ENCODE assay signal across 20 cellular contexts in the genomic region with DNA sequence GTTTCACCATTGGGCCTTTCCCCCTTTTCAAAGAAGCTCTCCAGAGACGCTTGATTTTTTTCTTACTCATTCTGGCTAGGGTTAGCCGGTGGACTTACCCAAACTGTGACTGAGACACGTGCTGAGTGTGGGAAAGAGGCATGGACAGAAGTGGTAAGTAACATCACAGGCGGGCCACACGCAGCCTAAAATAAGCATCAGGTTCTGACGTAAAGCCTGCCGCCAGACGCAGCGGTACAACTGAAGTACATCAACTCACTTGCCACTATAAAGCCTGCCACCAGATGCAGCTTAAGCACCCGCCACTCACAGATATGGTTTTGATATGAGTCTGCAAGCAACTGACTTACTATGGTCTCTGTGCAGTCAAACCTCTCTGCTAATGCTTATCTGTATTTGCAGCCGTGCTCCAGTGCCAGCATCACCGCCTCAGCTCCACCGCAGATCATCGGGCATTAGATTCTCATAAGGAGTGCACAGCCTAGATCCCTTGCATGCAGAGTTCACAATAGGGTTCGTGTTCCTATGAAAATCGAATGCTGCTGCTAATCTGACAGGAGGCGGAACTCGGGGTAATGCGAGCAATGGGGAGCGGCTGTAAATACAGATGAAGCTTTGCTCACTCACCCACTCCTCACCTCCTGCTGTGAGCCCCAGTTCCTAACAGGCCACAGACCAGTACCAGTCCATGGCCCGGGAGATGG. TPM values are rescaled to one million over a fixed set of nuclear protein-coding genes. Genes with fewer than 3 reads are reported as not detected.
DNase-seq lines count a peak whose midpoint lies in the region; ATAC-seq, FAIRE-seq and TF ChIP-seq lines count a peak whose summit lies in the region.
"Had no signal": no experiment of that assay in that cellular context is flagged by ENCODE, and none has a peak within 500 bp of the region (broad histone marks: within the 10 kb centered on the region; RNA-seq: fewer than 3 reads in every experiment).

No MANE protein-coding gene starts in this region.

- no peaks in the 10 kb centered on the region for H3K9me3 ChIP-seq in HEK293 (ENCODE audit: control insufficient read depth, insufficient read depth, low read depth, low read length)
- no peaks in the 10 kb centered on the region; the same call in 2 of the 3 replicates for H3K9me3 ChIP-seq in GM12878 (replicated peaks; ENCODE audit: control insufficient read depth, insufficient read depth, low read length)
- peaks cover 6 to 14% of the 10 kb centered on the region in 2 donors for H3K9me3 ChIP-seq in neuronal stem cell (replicated peaks in 1 of 2; ENCODE audit: control insufficient read depth in 2 of 2, insufficient read depth in 1 of 2, low read depth in 1 of 2, low read length in 2 of 2)

- H3K27ac ChIP-seq in HEK293 (ENCODE audit: extremely low read depth, low read depth, low read length) (no peak overlapping the region), GM12878 (ENCODE audit: control insufficient read depth, insufficient read depth) (no peak overlapping the region), neuronal stem cell (replicated peaks; ENCODE audit: low read length) (no peak overlapping the region)

- no peak overlapping the region for H3K18ac ChIP-seq in neuronal stem cell (ENCODE audit: low read length)

- H2BK12ac ChIP-seq in neuronal stem cell (ENCODE audit: low read length), result no peak overlapping the region

- ATAC-seq in GM12878, result peak; percentile 58
- ATAC-seq in HG03442 (IDR thresholded peaks at IDR 0.05; ENCODE audit: unreplicated experiment), result no peak
- no peak for ATAC-seq in stimulated activated effector memory CD8-positive, alpha-beta T cell treated with anti-CD3 and anti-CD28 coated beads, Interleukin-12 subunit alpha, Interleukin-12 subunit beta, amount 100 ng/mL, for 72 hours
- ATAC-seq in HG02938 (IDR thresholded peaks at IDR 0.05; ENCODE audit: unreplicated experiment), result no peak

- no peaks in the 10 kb centered on the region for H3K36me3 Mint-ChIP-seq in stimulated activated effector memory CD8-positive, alpha-beta T cell treated with anti-CD3 and anti-CD28 coated beads, Interleukin-12 subunit alpha, Interleukin-12 subunit beta, amount 100 ng/mL, for 72 hours
- H3K36me3 Mint-ChIP-seq: CD4-positive, alpha-beta memory T cell had no signal

- no peak overlapping the region for H3K4me3 Mint-ChIP-seq in stimulated activated effector memory CD8-positive, alpha-beta T cell treated with anti-CD3 and anti-CD28 coated beads, Interleukin-12 subunit alpha, Interleukin-12 subunit beta, amount 100 ng/mL, for 72 hours
- H3K4me3 Mint-ChIP-seq: CD4-positive, alpha-beta memory T cell had no signal

- intact Hi-C loops in GM12878 (cut with micrococcal nuclease; ENCODE audit: unreplicated experiment), result loop anchor here (10.0 kb wide), 1 partner anchor 126 kb away; no protein-coding TSS in a partner anchor

- WGBS in GM12878 (ENCODE audit: insufficient coverage, insufficient replicate concordance, low lambda C conversion rate, missing lambda C conversion rate), result 23% methylated on average over 21 of the region's 21 CpGs
- no CpG with 5 or more reads among the region's 21 CpGs for whole genome bisulfite sequencing in neuronal stem cell (ENCODE audit: extremely low coverage in 2 of 2, insufficient read length in 2 of 2, insufficient replicate concordance in 1 of 2), 2 donors

- no peaks in the 10 kb centered on the region for H3K79me2 ChIP-seq in GM12878 (ENCODE audit: control insufficient read depth, insufficient read depth, low read length)

- in situ Hi-C loops in GM12878 (cut with MboI), result no loop called here

- no peak overlapping the region for H4K8ac ChIP-seq in neuronal stem cell (ENCODE audit: low read depth, low read length)

- TF ChIP-seq CTCF in HEK293 (tag by site-specific recombination; IDR thresholded peaks at IDR 0.05) (no peak), GM12878 (IDR thresholded peaks at IDR 0.05 in 2 of 3, conservative IDR thresholded peaks at IDR 0.05 in 1 of 3; ENCODE audit: control insufficient read depth in 2 of 3, extremely low read depth in 1 of 3, insufficient read depth in 1 of 3, low read depth in 3 of 3, low read length in 3 of 3) (no peak)

- H3K23ac ChIP-seq in neuronal stem cell (ENCODE audit: low read depth, low read length, poor library complexity), result peak overlapping the region; percentile 70

- POLR2A ChIA-PET in HEK293 (lab: Yijun Ruan, JAX) (no interaction called here), GM12878 (lab: Charles Lee) (interaction anchor here (0.6 kb wide), 1 partner anchor 242 kb away, joined by 5 read pairs; no protein-coding TSS in a partner anchor)

- no peak overlapping the region for H2AFZ ChIP-seq in GM12878 (ENCODE audit: control insufficient read depth, low read depth, low read length)
- no peak overlapping the region for H2AFZ ChIP-seq in neuronal stem cell (ENCODE audit: low read length)

- CTCF ChIA-PET in HEK293 (lab: Yijun Ruan, JAX) (no interaction called here), GM12878 (lab: Yijun Ruan, JAX) (no interaction called here)

- TSS peak; percentile 67 for BruUV-seq in GM12878 (replicated peaks; lab: Mats Ljungman, UMichigan)

- no peaks in the 10 kb centered on the region for H4K20me1 ChIP-seq in GM12878 (ENCODE audit: control insufficient read depth, insufficient read depth)

- no peak overlapping the region for H3K14ac ChIP-seq in neuronal stem cell (ENCODE audit: low read length)

- H3K4me1 ChIP-seq in HEK293 (ENCODE audit: control insufficient read depth, insufficient read depth, low read length) (no peaks in the 10 kb centered on the region), GM12878 (ENCODE audit: control insufficient read depth, insufficient read depth, low read length) (peaks cover 31% of the 10 kb centered on the region), neuronal stem cell (ENCODE audit: control insufficient read depth in 2 of 2, insufficient read depth in 1 of 2, low read depth in 1 of 2, low read length in 2 of 2) (peaks cover 0 to 17% of the 10 kb centered on the region in 2 donors)

- H3K27ac Mint-ChIP-seq in stimulated activated effector memory CD8-positive, alpha-beta T cell treated with anti-CD3 and anti-CD28 coated beads, Interleukin-12 subunit alpha, Interleukin-12 subunit beta, amount 100 ng/mL, for 72 hours, result no peak overlapping the region

- DNase-seq in GM12892 (ENCODE audit: insufficient read length), result no peak
- DNase-seq in GM12878 (ENCODE audit: low read depth, low spot score), result peak; percentile 51
- no peak for DNase-seq in neuronal stem cell (ENCODE audit: low spot score)
- no peak for DNase-seq in stimulated activated CD4-positive, alpha-beta T cell treated with anti-CD3 and anti-CD28 coated beads, Interleukin-2, amount 100 ng/mL, for 48 hours
- no peak for DNase-seq in stimulated activated effector memory CD8-positive, alpha-beta T cell treated with anti-CD3 and anti-CD28 coated beads, Interleukin-12 subunit alpha, Interleukin-12 subunit beta, amount 100 ng/mL, for 72 hours (ENCODE audit: low spot score in 2 of 2)
- DNase-seq: C1 segment of cervical spinal cord; Calu3; CD4-positive, alpha-beta memory T cell; COR-L47; DMS153; DND-41; GOT3; HCEC 1CT had no signal

- H3K36me3 ChIP-seq in HEK293 (ENCODE audit: control insufficient read depth in 2 of 2, insufficient read depth in 1 of 2, low read length in 2 of 2) (no peaks in the 10 kb centered on the region), GM12878 (ENCODE audit: control insufficient read depth in 2 of 2, insufficient read depth in 2 of 2, low read length in 1 of 2) (no peaks in the 10 kb centered on the region), neuronal stem cell (replicated peaks in 1 of 2; ENCODE audit: control insufficient read depth in 2 of 2, insufficient read depth in 2 of 2, low read length in 2 of 2) (peaks cover 21 to 69% of the 10 kb centered on the region in 2 donors)

- SMC1A ChIA-PET in GM12878 (lab: Charles Lee; ENCODE audit: uncharacterized antibody, unreplicated experiment), result interaction anchor here (1.0 to 2.2 kb wide), 2 partner anchors 19 to 22 kb away, joined by 3 to 6 read pairs; no protein-coding TSS in a partner anchor

- no peak overlapping the region for H3K9ac ChIP-seq in GM12878 (ENCODE audit: control insufficient read depth, insufficient read depth, low read length)
- no peak overlapping the region for H3K9ac ChIP-seq in neuronal stem cell (ENCODE audit: low read depth, low read length, poor library complexity)

- peak; percentile 50 to 85; a peak in 3 of 4 replicates for TF ChIP-seq EP300 in GM12878 (IDR thresholded peaks at IDR 0.05; ENCODE audit: borderline replicate concordance in 1 of 2, control insufficient read depth in 1 of 2, low read depth in 2 of 2, low read length in 2 of 2)

- RAD21 ChIA-PET in GM12878 (lab: Charles Lee; ENCODE audit: unreplicated experiment), result no interaction called here

- no peak overlapping the region for H3K4me2 ChIP-seq in GM12878 (ENCODE audit: control insufficient read depth, insufficient read depth)
- H3K4me2 ChIP-seq in neuronal stem cell (ENCODE audit: insufficient read depth, low read length, poor library complexity, severe bottlenecking), result no peak overlapping the region

- H2BK5ac ChIP-seq in neuronal stem cell (ENCODE audit: low read length), result no peak overlapping the region

- TF ChIP-seq POLR2A in GM12892 (IDR thresholded peaks at IDR 0.05; ENCODE audit: low read depth, low read length) (no peak), GM12878 (IDR thresholded peaks at IDR 0.05; ENCODE audit: low read depth, low read length) (no peak)

- no peak overlapping the region for H2AK5ac ChIP-seq in neuronal stem cell (ENCODE audit: low read depth, low read length)

- H3K79me1 ChIP-seq in neuronal stem cell (ENCODE audit: low read depth, low read length), result peaks cover 24% of the 10 kb centered on the region

- no peak overlapping the region for H3K4ac ChIP-seq in neuronal stem cell (ENCODE audit: low read length)

- no peak overlapping the region for H4K91ac ChIP-seq in neuronal stem cell (ENCODE audit: low read depth, low read length, poor library complexity)

- FAIRE-seq in GM12892 (lab: Jason Lieb, UNC) (peak; percentile 60), GM12878 (lab: Jason Lieb, UNC) (no peak)
- FAIRE-seq: G401.6, GM19239, H54 had no signal

- no peaks in the 10 kb centered on the region; a peak in 1 of 4 replicates for H3K27me3 ChIP-seq in GM12878 (replicated peaks in 1 of 2; ENCODE audit: control insufficient read depth in 2 of 2, insufficient read depth in 2 of 2, low read length in 1 of 2)
- H3K27me3 ChIP-seq in neuronal stem cell (ENCODE audit: control insufficient read depth in 3 of 3, insufficient read depth in 3 of 3, low read depth in 1 of 3, low read length in 3 of 3), result no peaks in the 10 kb centered on the region

- no peak overlapping the region for H2BK120ac ChIP-seq in neuronal stem cell (ENCODE audit: low read depth, low read length)

- no peak for TF ChIP-seq RAD21 in GM12878 (IDR thresholded peaks at IDR 0.05; ENCODE audit: insufficient read depth, low read depth, low read length)

- H2BK15ac ChIP-seq in neuronal stem cell (ENCODE audit: low read length), result no peak overlapping the region

- peaks cover 5% of the 10 kb centered on the region for H3K4me1 Mint-ChIP-seq in stimulated activated effector memory CD8-positive, alpha-beta T cell treated with anti-CD3 and anti-CD28 coated beads, Interleukin-12 subunit alpha, Interleukin-12 subunit beta, amount 100 ng/mL, for 72 hours
- H3K4me1 Mint-ChIP-seq: CD4-positive, alpha-beta memory T cell had no signal

- H3K9me3 Mint-ChIP-seq in stimulated activated effector memory CD8-positive, alpha-beta T cell treated with anti-CD3 and anti-CD28 coated beads, Interleukin-12 subunit alpha, Interleukin-12 subunit beta, amount 100 ng/mL, for 72 hours, result no peaks in the 10 kb centered on the region

- H3K4me3 ChIP-seq in HEK293 (ENCODE audit: low read depth, low read length), result no peak overlapping the region
- H3K4me3 ChIP-seq in GM12878, result no peak overlapping the region
- no peak overlapping the region for H3K4me3 ChIP-seq in neuronal stem cell (ENCODE audit: low read length in 2 of 2)

RNA-seq across cellular contexts. Expression of a gene that starts 58.8 kb away (rescaled TPM):
- 0.34 TPM for polyA plus RNA-seq in GM12892 (2012; ENCODE audit: missing spikeins)
- total RNA-seq in GM12878 (2013; cell fraction: nucleolus; rRNA removed), result 0.65 TPM in 1 of 2 replicates, not detected in the other
- total RNA-seq in GM12878 (2014; rRNA removed) (not detected in 2 replicates), GM12878 (2014; rRNA removed; fragmentation: Illumina TruSeq; extraction: Trizol) (not detected in 2 replicates), GM12878 (2021) (0.08 TPM in 1 of 2 replicates, not detected in the other)
- not detected for polyA plus RNA-seq in GM12878 (2011; ENCODE audit: low read depth)
- polyA plus RNA-seq in GM12878 (2011; rRNA removed) (0.03 and 0.19 TPM in 2 replicates), GM12878 (2014; fragmentation: Illumina TruSeq; extraction: Trizol) (not detected in 2 replicates), GM12878 (2014; fragmentation: Nextera tagmentation; extraction: Ambion mirVana) (not detected), GM12878 (2014; rRNA removed) (0.35 TPM in 1 of 2 replicates, not detected in the other), GM12878 (2016; fragmentation: Nextera tagmentation; extraction: Ambion mirVana) (not detected)
- polyA plus RNA-seq in GM12878 (2011; cell fraction: cytosol; rRNA removed), result 0.05 and 0.09 TPM in 2 replicates
- polyA plus RNA-seq in GM12878 (2011; cell fraction: nucleus; rRNA removed), result 0.30 and 0.41 TPM in 2 replicates
- 0.04 TPM in 1 of 2 replicates, not detected in the other for polyA plus RNA-seq in GM12878 (2012)
- not detected in 2 replicates for polyA minus RNA-seq in GM12878 (2011; rRNA and poly(A)+ RNA removed)
- polyA minus RNA-seq in GM12878 (2011; cell fraction: cytosol; rRNA and poly(A)+ RNA removed), result not detected in 2 replicates
- polyA minus RNA-seq in GM12878 (2011; cell fraction: nucleus; rRNA and poly(A)+ RNA removed), result 0.77 TPM in 1 of 2 replicates, not detected in the other
- polyA plus RNA-seq in neuronal stem cell (2013, experiment 1 of 2), result 17.7 TPM
- 21.4 TPM for polyA plus RNA-seq in neuronal stem cell (2013, experiment 2 of 2)
- total RNA-seq: A172; Calu3; CD4-positive, alpha-beta memory T cell had no signal
- polyA plus RNA-seq: CD4-positive, alpha-beta memory T cell had no signal
